Comparison of ENCODE assay signal across 20 cellular contexts in the genomic region with DNA sequence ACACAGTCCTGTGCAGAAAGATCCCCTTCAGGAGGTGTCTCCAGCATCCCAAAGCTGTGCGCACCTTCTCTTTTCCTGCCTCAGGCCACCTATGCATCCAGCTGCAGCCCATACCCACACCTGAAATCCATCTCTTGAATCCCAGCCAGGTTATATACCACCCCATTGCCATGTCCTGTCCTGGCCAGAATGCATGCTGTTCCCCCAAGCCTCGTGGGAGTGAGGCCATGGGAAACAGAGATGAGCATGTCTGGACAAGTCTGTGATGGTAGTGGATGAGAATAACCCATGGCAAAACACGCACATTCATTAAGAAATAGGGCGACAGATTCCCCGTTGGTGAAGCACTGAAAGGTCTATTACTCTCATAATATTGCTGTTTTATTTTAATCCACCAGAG.
A peak's percentile ranks its signal among the peaks of the same experiment; 100 is the strongest.
DNase-seq lines count a peak whose midpoint lies in the region; ATAC-seq and TF ChIP-seq lines count a peak whose summit lies in the region.
"Had no signal": no experiment of that assay in that cellular context is flagged by ENCODE, and none has a peak within 500 bp of the region (broad histone marks: within the 10 kb centered on the region; RNA-seq: fewer than 3 reads in every experiment).

No MANE protein-coding gene starts in this region.

- H3K36me3 Mint-ChIP-seq in GM23338 (ENCODE audit: low read depth) (peaks cover 6% of the 10 kb centered on the region; the same call in 2 of the 3 replicates), chondrocyte (ENCODE audit: low read depth) (peaks cover 27% of the 10 kb centered on the region)
- H3K36me3 Mint-ChIP-seq in activated CD4-positive, alpha-beta T cell treated with anti-CD3 and anti-CD28 coated beads, Interleukin-2, amount 10 ng/mL, durations not matched to agents 24 days and 14 days (ENCODE audit: low read depth), result no peaks in the 10 kb centered on the region
- H3K36me3 Mint-ChIP-seq: CD4-positive, alpha-beta memory T cell had no signal

- H3K9ac ChIP-seq in SK-N-SH, result no peak overlapping the region

- peak overlapping the region; percentile 74; the same call in 1 of the 2 replicates for H2AFZ ChIP-seq in GM23338
- no peak overlapping the region for H2AFZ ChIP-seq in osteoblast (ENCODE audit: low read length)
- H2AFZ ChIP-seq in SK-N-SH (ENCODE audit: low read depth), result no peak overlapping the region

- ATAC-seq in GM23338, result no peak
- ATAC-seq: HCT116 had no signal

- H3K9me2 ChIP-seq in GM23338 (ENCODE audit: insufficient read depth) (peaks cover 12% of the 10 kb centered on the region), SK-N-SH (no peaks in the 10 kb centered on the region)

- H3K4me2 ChIP-seq in GM23338 (no peak overlapping the region), osteoblast (ENCODE audit: insufficient read depth, low read length) (no peak overlapping the region), SK-N-SH (no peak overlapping the region)

- no peaks in the 10 kb centered on the region; the same call in 1 of the 2 replicates for H3K9me3 ChIP-seq in HEK293 (ENCODE audit: control insufficient read depth, insufficient read depth, low read depth, low read length)
- H3K9me3 ChIP-seq in osteoblast (ENCODE audit: low read depth, low read length), result peaks cover 2% of the 10 kb centered on the region
- no peaks in the 10 kb centered on the region for H3K9me3 ChIP-seq in SK-N-SH

- H3K27ac Mint-ChIP-seq in GM23338 (no peak overlapping the region), chondrocyte (ENCODE audit: unreplicated experiment) (no peak overlapping the region)
- no peak overlapping the region for H3K27ac Mint-ChIP-seq in activated CD4-positive, alpha-beta T cell treated with anti-CD3 and anti-CD28 coated beads, Interleukin-2, amount 10 ng/mL, durations not matched to agents 24 days and 14 days
- H3K27ac Mint-ChIP-seq: CD4-positive, alpha-beta memory T cell had no signal

- no peak overlapping the region for H3K4me3 Mint-ChIP-seq in GM23338
- H3K4me3 Mint-ChIP-seq in chondrocyte (ENCODE audit: unreplicated experiment), result no peak overlapping the region
- H3K4me3 Mint-ChIP-seq in activated CD4-positive, alpha-beta T cell treated with anti-CD3 and anti-CD28 coated beads, Interleukin-2, amount 10 ng/mL, durations not matched to agents 24 days and 14 days, result no peak overlapping the region
- H3K4me3 Mint-ChIP-seq: CD4-positive, alpha-beta memory T cell had no signal

- H4K20me1 ChIP-seq in GM23338 (replicated peaks; ENCODE audit: insufficient read depth) (no peaks in the 10 kb centered on the region), osteoblast (ENCODE audit: insufficient read depth, low read length) (peaks cover 3% of the 10 kb centered on the region), SK-N-SH (ENCODE audit: insufficient read depth) (no peaks in the 10 kb centered on the region)

- TF ChIP-seq CTCF in GM23338 (conservative IDR thresholded peaks at IDR 0.05; ENCODE audit: low read depth in 2 of 2), result no peak
- no peak for TF ChIP-seq CTCF in HEK293 (tag by site-specific recombination; IDR thresholded peaks at IDR 0.05)
- no peak for TF ChIP-seq CTCF in chondrocyte (IDR thresholded peaks at IDR 0.05)
- TF ChIP-seq CTCF in osteoblast (IDR thresholded peaks at IDR 0.05; ENCODE audit: extremely low read depth, low read depth, low read length), result no peak
- TF ChIP-seq CTCF in SK-N-SH (IDR thresholded peaks at IDR 0.05), result no peak

- WGBS in SK-N-SH (ENCODE audit: low lambda C conversion rate), result 57% methylated on average over 5 of the region's 5 CpGs

- H3K27me3 ChIP-seq in GM23338 (ENCODE audit: insufficient read depth), result no peaks in the 10 kb centered on the region
- H3K27me3 ChIP-seq in osteoblast (ENCODE audit: insufficient read depth, low read length), result peaks cover 15% of the 10 kb centered on the region
- no peaks in the 10 kb centered on the region for H3K27me3 ChIP-seq in SK-N-SH (ENCODE audit: insufficient read depth)

- H3K27me3 Mint-ChIP-seq in GM23338 (ENCODE audit: insufficient read depth, low read depth, poor library complexity) (peaks cover 2% of the 10 kb centered on the region), chondrocyte (ENCODE audit: low read depth) (peaks cover 8% of the 10 kb centered on the region)
- peaks cover 36% of the 10 kb centered on the region for H3K27me3 Mint-ChIP-seq in activated CD4-positive, alpha-beta T cell treated with anti-CD3 and anti-CD28 coated beads, Interleukin-2, amount 10 ng/mL, durations not matched to agents 24 days and 14 days

- no peaks in the 10 kb centered on the region for H3K79me2 ChIP-seq in GM23338 (replicated peaks; ENCODE audit: insufficient read depth)
- H3K79me2 ChIP-seq in osteoblast (ENCODE audit: insufficient read depth, low read length), result no peaks in the 10 kb centered on the region
- no peaks in the 10 kb centered on the region for H3K79me2 ChIP-seq in SK-N-SH (ENCODE audit: insufficient read depth)

- no peak for TF ChIP-seq RAD21 in SK-N-SH (IDR thresholded peaks at IDR 0.05; ENCODE audit: low read length)

- H3K4me1 Mint-ChIP-seq in GM23338 (peaks cover 16% of the 10 kb centered on the region), chondrocyte (ENCODE audit: low read depth) (peaks cover under 1% of the 10 kb centered on the region)
- H3K4me1 Mint-ChIP-seq in activated CD4-positive, alpha-beta T cell treated with anti-CD3 and anti-CD28 coated beads, Interleukin-2, amount 10 ng/mL, durations not matched to agents 24 days and 14 days, result peaks cover 16% of the 10 kb centered on the region

- H3K4me3 ChIP-seq in GM23338 (no peak overlapping the region), HEK293 (ENCODE audit: low read depth, low read length) (no peak overlapping the region), osteoblast (ENCODE audit: insufficient read depth, low read length) (no peak overlapping the region), SK-N-SH (ENCODE audit: low read depth in 2 of 2, low read length in 1 of 2) (no peak overlapping the region)

- peaks cover 25% of the 10 kb centered on the region for H3K9me3 Mint-ChIP-seq in GM23338
- H3K9me3 Mint-ChIP-seq in chondrocyte (ENCODE audit: low read depth), result peaks cover 25% of the 10 kb centered on the region
- no peaks in the 10 kb centered on the region for H3K9me3 Mint-ChIP-seq in activated CD4-positive, alpha-beta T cell treated with anti-CD3 and anti-CD28 coated beads, Interleukin-2, amount 10 ng/mL, durations not matched to agents 24 days and 14 days
- H3K9me3 Mint-ChIP-seq: CD4-positive, alpha-beta memory T cell had no signal

- intact Hi-C loops in activated CD4-positive, alpha-beta T cell treated with anti-CD3 and anti-CD28 coated beads, Interleukin-2, amount 10 ng/mL, durations not matched to agents 24 days and 14 days (cut with micrococcal nuclease), result no loop called here

- POLR2A ChIA-PET in HEK293 (lab: Yijun Ruan, JAX) (no interaction called here), SK-N-SH (lab: Yijun Ruan, JAX) (no interaction called here)

- DNase-seq in GM23338 (ENCODE audit: low spot score) (no peak), chondrocyte (ENCODE audit: low spot score) (peak; percentile 34), osteoblast (ENCODE audit: insufficient read length, low spot score, missing footprints) (peak; percentile 35), SK-N-SH (no peak), NCI-H2029 (lab: John Stamatoyannopoulos, UW) (no peak)
- no peak for DNase-seq in activated CD4-positive, alpha-beta T cell treated with anti-CD3 and anti-CD28 coated beads, Interleukin-2, amount 10 ng/mL, durations not matched to agents 24 days and 14 days
- DNase-seq: C1 segment of cervical spinal cord; CD4-positive, alpha-beta memory T cell; COR-L47; GOT3; NCI-H1092; NCI-H1417 treated with DMSO at 0.1 percent for 48 hours; NCI-H1694 treated with DMSO at 0.1 percent for 48 hours; NCI-H446; NCI-H524 treated with DMSO at 0.1 percent for 48 hours; RPMI8226; SHP77 had no signal

- H3F3A ChIP-seq in GM23338 (replicated peaks; ENCODE audit: low read depth) (no peaks in the 10 kb centered on the region), SK-N-SH (replicated peaks; ENCODE audit: insufficient read depth) (no peaks in the 10 kb centered on the region)

- CTCF ChIA-PET in HEK293 (lab: Yijun Ruan, JAX), result no interaction called here
- CTCF ChIA-PET in SK-N-SH (lab: Yijun Ruan, JAX), result no interaction called here

- H3K4me1 ChIP-seq in GM23338 (ENCODE audit: insufficient read depth) (peaks cover 11% of the 10 kb centered on the region), HEK293 (ENCODE audit: control insufficient read depth, insufficient read depth, low read length) (no peaks in the 10 kb centered on the region; the same call in 1 of the 2 replicates), osteoblast (ENCODE audit: insufficient read depth, low read length) (no peaks in the 10 kb centered on the region), SK-N-SH (ENCODE audit: control insufficient read depth in 1 of 2, insufficient read depth in 2 of 2, low read depth in 1 of 2, low read length in 1 of 2) (no peaks in the 10 kb centered on the region)

- H3K36me3 ChIP-seq in GM23338 (ENCODE audit: insufficient read depth) (no peaks in the 10 kb centered on the region), HEK293 (ENCODE audit: control insufficient read depth in 2 of 2, insufficient read depth in 1 of 2, low read length in 2 of 2) (no peaks in the 10 kb centered on the region), osteoblast (ENCODE audit: insufficient read depth, low read length) (no peaks in the 10 kb centered on the region), SK-N-SH (replicated peaks in 1 of 2; ENCODE audit: control insufficient read depth in 1 of 2, insufficient read depth in 2 of 2, low read length in 1 of 2) (no peaks in the 10 kb centered on the region)

- no peak for TF ChIP-seq EP300 in SK-N-SH (IDR thresholded peaks at IDR 0.05; ENCODE audit: borderline replicate concordance in 1 of 2, low read depth in 1 of 2, low read length in 1 of 2)

- no peak overlapping the region for H3K27ac ChIP-seq in GM23338 (ENCODE audit: low read depth)
- no peak overlapping the region for H3K27ac ChIP-seq in HEK293 (ENCODE audit: extremely low read depth, low read depth, low read length)
- no peak overlapping the region for H3K27ac ChIP-seq in osteoblast (ENCODE audit: low read depth, low read length)
- no peak overlapping the region for H3K27ac ChIP-seq in SK-N-SH (ENCODE audit: low read depth in 2 of 2, low read length in 1 of 2)
- H3K27ac ChIP-seq: HL-60 had no signal

TF ChIP-seq in GM23338, 12 proteins besides CTCF, POLR2A, EP300 and RAD21 (continues in another document):
- TF ChIP-seq NANOG (IDR thresholded peaks at IDR 0.05; ENCODE audit: borderline replicate concordance), result no peak

TF ChIP-seq in HEK293, 187 proteins besides CTCF, POLR2A, EP300 and RAD21 (continues in another document):
- TF ChIP-seq ZFHX2 (tag by site-specific recombination; conservative IDR thresholded peaks at IDR 0.05), result 0 out of 2 replicates have a peak, but pooled peaks have one; percentile 6

TF ChIP-seq in SK-N-SH, 30 proteins besides CTCF, POLR2A, EP300 and RAD21 (continues in another document):
- no peak for TF ChIP-seq SMC3 (IDR thresholded peaks at IDR 0.05; ENCODE audit: low read depth, low read length)

Comparison
In these comparisons a context has a peak if more than half of its experiments do, and no peak if none do; other contexts are left out.
1. DNase-seq: peak in chondrocyte (single experiment) and osteoblast (single experiment); none in GM23338 (single experiment), SK-N-SH (single experiment), NCI-H2029 (single experiment) and activated CD4-positive, alpha-beta T cell treated with anti-CD3 and anti-CD28 coated beads, Interleukin-2, amount 10 ng/mL, durations not matched to agents 24 days and 14 days (single experiment).